Comparison of ENCODE assay signal across 19 cellular contexts in genomic region chr7:156029460-156030007, GRCh38.
A peak's percentile ranks its signal among the peaks of the same experiment; 100 is the strongest.
DNase-seq lines count a peak whose midpoint lies in the region; ATAC-seq, FAIRE-seq and TF ChIP-seq lines count a peak whose summit lies in the region.
"Had no signal": no experiment of that assay in that cellular context is flagged by ENCODE, and none has a peak within 500 bp of the region (broad histone marks: within the 10 kb centered on the region; RNA-seq: fewer than 3 reads in every experiment).

No MANE protein-coding gene starts in this region.

- intact Hi-C loops in Caco-2 (cut with micrococcal nuclease; ENCODE audit: unreplicated experiment) (no loop called here), colonic mucosa (cut with DNase I) (no loop called here)

- H3K4me2 ChIP-seq in BLaER1, result peak overlapping the region; percentile 78
- H3K4me2 ChIP-seq in neural progenitor cell, result no peak overlapping the region

- H3K36me3 Mint-ChIP-seq in Caco-2 (ENCODE audit: insufficient read depth, unreplicated experiment) (no peaks in the 10 kb centered on the region), neural progenitor cell (no peaks in the 10 kb centered on the region)
- H3K36me3 Mint-ChIP-seq: CD14-positive monocyte; CD4-positive, alpha-beta memory T cell; IgD-negative memory B cell had no signal

- H3K4me3 ChIP-seq in BLaER1 (no peak overlapping the region), Caco-2 (ENCODE audit: low read depth, low read length) (no peak overlapping the region), bronchial epithelial cell (ENCODE audit: low read depth, low read length) (no peak overlapping the region), neural progenitor cell (no peak overlapping the region), colonic mucosa (no peak overlapping the region)

- DNase-seq in Caco-2 (no peak), bronchial epithelial cell (ENCODE audit: low read depth) (no peak), neural progenitor cell (ENCODE audit: low spot score) (no peak), NCI-H345 treated with DMSO at 0.1 percent for 48 hours (lab: John Stamatoyannopoulos, UW; ENCODE audit: unreplicated experiment) (no peak), hypothalamus (lab: John Stamatoyannopoulos, UW) (no peak), colonic mucosa (no peak)
- DNase-seq: Calu3; CD4-positive, alpha-beta memory T cell; DMS79 treated with DMSO at 0.1 percent for 48 hours; GF-D8; GOT3; H7; KBM-7 had no signal

- peaks cover 16% of the 10 kb centered on the region for H3K9me3 Mint-ChIP-seq in Caco-2 (ENCODE audit: unreplicated experiment)
- peaks cover 7% of the 10 kb centered on the region for H3K9me3 Mint-ChIP-seq in neural progenitor cell

- no peaks in the 10 kb centered on the region for H3K79me2 ChIP-seq in neural progenitor cell (ENCODE audit: low read depth)

- H4K20me1 ChIP-seq in BLaER1 (no peaks in the 10 kb centered on the region), neural progenitor cell (ENCODE audit: low read depth) (no peaks in the 10 kb centered on the region)

- no peak overlapping the region for H2AFZ ChIP-seq in neural progenitor cell (replicated peaks)

- ATAC-seq in HG02840 (IDR thresholded peaks at IDR 0.05; ENCODE audit: low FRiP score, unreplicated experiment), result no peak
- ATAC-seq: HepG2 had no signal

- H3K4me1 ChIP-seq in BLaER1 (peaks cover 47% of the 10 kb centered on the region), Caco-2 (peaks cover 14% of the 10 kb centered on the region), neural progenitor cell (peaks cover 32% of the 10 kb centered on the region), colonic mucosa (no peaks in the 10 kb centered on the region)

- H3K4me1 Mint-ChIP-seq in Caco-2 (ENCODE audit: low read depth, unreplicated experiment) (peaks cover 14% of the 10 kb centered on the region), neural progenitor cell (peaks cover 25% of the 10 kb centered on the region)

- H3K4me3 Mint-ChIP-seq in Caco-2 (ENCODE audit: unreplicated experiment) (no peak overlapping the region), neural progenitor cell (no peak overlapping the region)
- H3K4me3 Mint-ChIP-seq: B cell; CD14-positive monocyte; CD4-positive, alpha-beta memory T cell; IgD-negative memory B cell had no signal

- CTCF ChIA-PET in Caco-2 (lab: Charles Lee), result no interaction called here

- POLR2A ChIA-PET in Caco-2 (lab: Charles Lee), result no interaction called here

- H3F3A ChIP-seq in neural progenitor cell (ENCODE audit: low read depth), result peaks cover 4% of the 10 kb centered on the region

- H3K27ac Mint-ChIP-seq in Caco-2 (ENCODE audit: unreplicated experiment) (peak overlapping the region; percentile 34), neural progenitor cell (peak overlapping the region; percentile 22)
- H3K27ac Mint-ChIP-seq: B cell; CD4-positive, alpha-beta memory T cell; IgD-negative memory B cell had no signal

- H3K27me3 ChIP-seq in BLaER1 (no peaks in the 10 kb centered on the region), Caco-2 (replicated peaks; ENCODE audit: control insufficient read depth, insufficient read depth, low read length) (no peaks in the 10 kb centered on the region), bronchial epithelial cell (ENCODE audit: control insufficient read depth, insufficient read depth, low read length) (no peaks in the 10 kb centered on the region), neural progenitor cell (no peaks in the 10 kb centered on the region), colonic mucosa (no peaks in the 10 kb centered on the region)

- H3K27me3 Mint-ChIP-seq in Caco-2 (ENCODE audit: insufficient read depth, unreplicated experiment), result no peaks in the 10 kb centered on the region
- H3K27me3 Mint-ChIP-seq in neural progenitor cell (ENCODE audit: insufficient read depth, low read depth), result peaks cover 5% of the 10 kb centered on the region
- H3K27me3 Mint-ChIP-seq: B cell had no signal

- FAIRE-seq in bronchial epithelial cell (lab: Jason Lieb, UNC), result peak; percentile 82
- FAIRE-seq: HepG2 had no signal

- no peaks in the 10 kb centered on the region for H3K36me3 ChIP-seq in BLaER1
- H3K36me3 ChIP-seq in Caco-2 (ENCODE audit: control insufficient read depth, insufficient read depth, low read length), result no peaks in the 10 kb centered on the region
- H3K36me3 ChIP-seq in bronchial epithelial cell (ENCODE audit: control insufficient read depth, insufficient read depth, low read length), result no peaks in the 10 kb centered on the region
- no peaks in the 10 kb centered on the region for H3K36me3 ChIP-seq in neural progenitor cell
- H3K36me3 ChIP-seq in colonic mucosa, result no peaks in the 10 kb centered on the region

- H3K9me3 ChIP-seq in BLaER1, result peaks cover 13% of the 10 kb centered on the region
- H3K9me3 ChIP-seq in Caco-2, result peaks cover 7% of the 10 kb centered on the region; the same call in 1 of the 2 replicates
- peaks cover 6% of the 10 kb centered on the region for H3K9me3 ChIP-seq in neural progenitor cell (ENCODE audit: low read depth)
- H3K9me3 ChIP-seq in colonic mucosa, result no peaks in the 10 kb centered on the region

- H3K9ac ChIP-seq in BLaER1 (peak overlapping the region; percentile 38; the same call in 1 of the 2 replicates), neural progenitor cell (no peak overlapping the region), colonic mucosa (ENCODE audit: low read depth in 2 of 2, low read length in 2 of 2) (no peak overlapping the region)

- no TSS peak for BruUV-seq in Caco-2 (replicated peaks; lab: Mats Ljungman, UMichigan)

- TF ChIP-seq CTCF in Caco-2 (IDR thresholded peaks at IDR 0.05; ENCODE audit: insufficient read depth in 1 of 2, low read depth in 1 of 2, low read length in 1 of 2, severe bottlenecking in 1 of 2, unreplicated experiment in 1 of 2), result no peak
- TF ChIP-seq CTCF in bronchial epithelial cell (IDR thresholded peaks at IDR 0.05; ENCODE audit: insufficient read depth, low read length, severe bottlenecking), result no peak
- TF ChIP-seq CTCF in neural progenitor cell (IDR thresholded peaks at IDR 0.05), result no peak
- TF ChIP-seq CTCF in colonic mucosa (IDR thresholded peaks at IDR 0.05), result no peak

- 0 out of 2 replicates have a peak overlapping the region, but pooled peaks have one; percentile 31 for H3K27ac ChIP-seq in BLaER1
- no peak overlapping the region for H3K27ac ChIP-seq in neural progenitor cell
- no peak overlapping the region for H3K27ac ChIP-seq in colonic mucosa
